In genomic region chr1:15051898-15052528, GRCh38 we compare ENCODE assay signal across 22 cellular contexts.
"Had no signal": no experiment of that assay in that cellular context is flagged by ENCODE, and none has a peak within 500 bp of the region (broad histone marks: within the 10 kb centered on the region; RNA-seq: fewer than 3 reads in every experiment).

No MANE protein-coding gene starts in this region.

- H3K4me2 ChIP-seq: hepatocyte had no signal

- DNase-seq: activated CD4-positive, alpha-beta T cell treated with anti-CD3 and anti-CD28 coated beads, Interleukin-2, amount 50 U/mL, for 1 hour; activated CD4-positive, CD25-positive, alpha-beta regulatory T cell; activated effector memory CD4-positive, alpha-beta T cell treated with anti-CD3 and anti-CD28 coated beads, Interleukin-2, amount 50 U/mL, for 16 hours; activated T-cell treated with anti-CD3 and anti-CD28 coated beads, Interleukin-2, amount 50 U/mL, for 24 hours; amygdala; effector CD8-positive, alpha-beta T cell; left lung; ovary; sigmoid colon; spleen; stimulated activated CD4-positive, alpha-beta T cell treated with anti-CD3 and anti-CD28 coated beads, Interleukin-1b, Interleukin-23, amount 100 ng/mL, for 48 hours; T-helper 2 cell had no signal

- H3K9me3 ChIP-seq: left lung, ovary, sigmoid colon, SJSA1, spleen, tibial nerve, vagina had no signal

- H3K4me3 ChIP-seq: hepatocyte, left lung, ovary, sigmoid colon, SJSA1, spleen, tibial nerve, vagina had no signal

- H3K36me3 Mint-ChIP-seq: activated naive CD8-positive, alpha-beta T cell had no signal

- FAIRE-seq: keratinocyte, TTC549 had no signal

- H3K4me3 Mint-ChIP-seq: activated naive CD8-positive, alpha-beta T cell; activated T-cell treated with anti-CD3 and anti-CD28 coated beads, Interleukin-2, amount 50 U/mL, for 24 hours; brain; memory B cell; nephron had no signal

- H2AFZ ChIP-seq: hepatocyte had no signal

- H3K36me3 ChIP-seq: left lung, ovary had no signal

- H3K27me3 Mint-ChIP-seq: activated T-cell treated with anti-CD3 and anti-CD28 coated beads, Interleukin-2, amount 50 U/mL, for 24 hours; brain had no signal

- H3K4me1 Mint-ChIP-seq: memory B cell, nephron had no signal

- H3K27ac Mint-ChIP-seq: activated naive CD8-positive, alpha-beta T cell; activated T-cell treated with anti-CD3 and anti-CD28 coated beads, Interleukin-2, amount 50 U/mL, for 24 hours; memory B cell; nephron had no signal

- ATAC-seq: left lung had no signal

- H3K4me1 ChIP-seq: left lung, sigmoid colon, SJSA1, tibial nerve, vagina had no signal

- H3K27ac ChIP-seq: hepatocyte, left lung, ovary, sigmoid colon, SJSA1, tibial nerve, vagina had no signal

- H3K79me2 ChIP-seq: hepatocyte had no signal

- H3K27me3 ChIP-seq: hepatocyte, left lung, ovary, sigmoid colon, SJSA1, spleen, tibial nerve, vagina had no signal

- H3K9me3 Mint-ChIP-seq: activated T-cell treated with anti-CD3 and anti-CD28 coated beads, Interleukin-2, amount 50 U/mL, for 24 hours; brain; nephron had no signal
